ENCODE assay signal across 9 cellular contexts in genomic region chr9:92180669-92181181, GRCh38.
DNase-seq lines count a peak whose midpoint lies in the region; ATAC-seq and TF ChIP-seq lines count a peak whose summit lies in the region.
"Had no signal": no experiment of that assay in that cellular context is flagged by ENCODE, and none has a peak within 500 bp of the region (broad histone marks: within the 10 kb centered on the region; RNA-seq: fewer than 3 reads in every experiment).

No MANE protein-coding gene starts in this region.

- no peak for TF ChIP-seq CTCF in osteoblast (IDR thresholded peaks at IDR 0.05; ENCODE audit: extremely low read depth, low read depth, low read length)

- peaks cover 2% of the 10 kb centered on the region for H3K9me3 ChIP-seq in osteoblast (ENCODE audit: low read depth, low read length)

- peaks cover 11% of the 10 kb centered on the region for H3K4me1 ChIP-seq in osteoblast (ENCODE audit: insufficient read depth, low read length)

- H3K4me3 ChIP-seq in osteoblast (ENCODE audit: insufficient read depth, low read length): no peak overlapping the region

- no peaks in the 10 kb centered on the region for H3K27me3 ChIP-seq in osteoblast (ENCODE audit: insufficient read depth, low read length)

- no peaks in the 10 kb centered on the region for H4K20me1 ChIP-seq in osteoblast (ENCODE audit: insufficient read depth, low read length)

- peak overlapping the region; percentile 81 for H2AFZ ChIP-seq in osteoblast (ENCODE audit: low read length)

- no peak overlapping the region for H3K4me2 ChIP-seq in osteoblast (ENCODE audit: insufficient read depth, low read length)

- H3K36me3 ChIP-seq in osteoblast (ENCODE audit: insufficient read depth, low read length): no peaks in the 10 kb centered on the region

- H3K79me2 ChIP-seq in osteoblast (ENCODE audit: insufficient read depth, low read length): no peaks in the 10 kb centered on the region

- DNase-seq in GM04503 (ENCODE audit: low read depth) (peak; percentile 67), NCI-H146 treated with DMSO at 0.1 percent for 48 hours (lab: John Stamatoyannopoulos, UW; ENCODE audit: unreplicated experiment) (peak; percentile 26), dermis blood vessel endothelial cell (peak; percentile 18), osteoblast (ENCODE audit: insufficient read length, low spot score, missing footprints) (peak; percentile 99), SKM-1 (lab: John Stamatoyannopoulos, UW; ENCODE audit: unreplicated experiment) (no peak), D341Med (ENCODE audit: low spot score) (no peak)
- DNase-seq in stimulated activated CD4-positive, alpha-beta T cell treated with anti-CD3 and anti-CD28 coated beads, Interleukin-1b, Interleukin-23, amount 100 ng/mL, for 48 hours: no peak
- DNase-seq: naive thymus-derived CD8-positive, alpha-beta T cell had no signal

- peak overlapping the region; percentile 11 for H3K27ac ChIP-seq in osteoblast (ENCODE audit: low read depth, low read length)

- ATAC-seq in GM21786 (IDR thresholded peaks at IDR 0.05; ENCODE audit: unreplicated experiment): no peak
- ATAC-seq: naive thymus-derived CD8-positive, alpha-beta T cell had no signal

Comparison
In these comparisons a context has a peak if more than half of its experiments do, and no peak if none do; other contexts are left out.
1. DNase-seq: peak in GM04503 (single experiment), NCI-H146 treated with DMSO at 0.1 percent for 48 hours (single experiment), dermis blood vessel endothelial cell (single experiment) and osteoblast (single experiment); none in SKM-1 (single experiment), stimulated activated CD4-positive, alpha-beta T cell treated with anti-CD3 and anti-CD28 coated beads, Interleukin-1b, Interleukin-23, amount 100 ng/mL, for 48 hours (single experiment) and D341Med (single experiment).